In genomic region chr6:152583888-152584287, GRCh38 we compare ENCODE assay signal across 2 cellular contexts.
TF ChIP-seq lines count a peak whose summit lies in the region.

No MANE protein-coding gene starts in this region.

TF ChIP-seq in SK-N-SH, 30 proteins besides CTCF, POLR2A, EP300 and RAD21 (continued from another document):
- TF ChIP-seq ZBTB33 (IDR thresholded peaks at IDR 0.05; ENCODE audit: borderline replicate concordance, low read depth) (no peak), TAF1 (IDR thresholded peaks at IDR 0.05; ENCODE audit: borderline replicate concordance, low read depth, low read length) (no peak), RCOR1 (IDR thresholded peaks at IDR 0.05; ENCODE audit: low read length) (peak; percentile 66; the same call in 1 of the 2 replicates), FOSL2 (IDR thresholded peaks at IDR 0.05; ENCODE audit: borderline replicate concordance, low read depth) (no peak)

TF ChIP-seq in SK-N-SH treated with all-trans-retinoic acid at 6 μM for 48 hours, 23 proteins besides CTCF, POLR2A, EP300 and RAD21 (continued from another document):
- no peak for TF ChIP-seq POU6F1 (CRISPR knock-in tag; IDR thresholded peaks at IDR 0.05; ENCODE audit: borderline replicate concordance, low read depth)
